8 cellular contexts compared by ENCODE assay signal in genomic region chr10:97334370-97335175, GRCh38. TPM values are rescaled to one million over a fixed set of nuclear protein-coding genes. Genes with fewer than 3 reads are reported as not detected.
DNase-seq lines count a peak whose midpoint lies in the region; ATAC-seq and TF ChIP-seq lines count a peak whose summit lies in the region.

Gene FRAT2 (minus strand): TSS chr10:97334729. CDS start chr10:97334572, 157 bp downstream.

- peak within 1 kb of the TSS; percentile 99 for H4K91ac ChIP-seq in IMR-90 (ENCODE audit: insufficient read depth, low read depth, low read length)

- H3K36me3 Mint-ChIP-seq in activated T-helper 17 cell treated with anti-CD3 and anti-CD28 coated beads, Interleukin-2, amount 50 U/mL, for 72 hours (ENCODE audit: low read depth): peaks cover 16% of the 10 kb centered on the region
- peaks cover 0 to 23% (median 7%) of the 10 kb centered on the region in 3 donors for H3K36me3 Mint-ChIP-seq in naive thymus-derived CD8-positive, alpha-beta T cell
- H3K36me3 Mint-ChIP-seq in stimulated activated memory B cell treated with anti-CD40 and anti-IgM and Interleukin-4, amounts not matched to agents 10 μg/mL and 1 μg/mL and 100 μg/mL, for 72 hours: peaks cover 5% of the 10 kb centered on the region

- H2BK120ac ChIP-seq in IMR-90 (ENCODE audit: low read depth, low read length): peak within 1 kb of the TSS; percentile 100

- H2AFZ ChIP-seq in IMR-90 (replicated peaks; ENCODE audit: low read length, poor library complexity) (peak within 1 kb of the TSS; percentile 99), fibroblast of lung (ENCODE audit: low read length) (peak within 1 kb of the TSS; percentile 76)

- H3K14ac ChIP-seq in IMR-90 (replicated peaks; ENCODE audit: low read depth, low read length): peak within 1 kb of the TSS; percentile 93

- peaks cover 19% of the 10 kb centered on the region for H3K27me3 ChIP-seq in IMR-90 (ENCODE audit: control insufficient read depth, insufficient read depth, low read length)
- peaks cover 15% of the 10 kb centered on the region for H3K27me3 ChIP-seq in fibroblast of lung (ENCODE audit: control insufficient read depth, insufficient read depth, low read length)

- no peak for TF ChIP-seq CTCF in IMR-90 (conservative IDR thresholded peaks at IDR 0.05; ENCODE audit: low read depth, low read length)
- TF ChIP-seq CTCF in fibroblast of lung (conservative IDR thresholded peaks at IDR 0.05 in 1 of 2, IDR thresholded peaks at IDR 0.05 in 1 of 2; ENCODE audit: low read depth in 1 of 2, low read length in 2 of 2): no peak

- peak within 1 kb of the TSS; percentile 99; the same call in 1 of the 3 replicates for H2BK15ac ChIP-seq in IMR-90 (ENCODE audit: low read depth, low read length)

- peak; percentile 96 for DNase-seq in DMS53 (lab: John Stamatoyannopoulos, UW)
- peak; percentile 91 for DNase-seq in IMR-90
- peak; percentile 87 for DNase-seq in RPMI7951 (ENCODE audit: low read depth)
- DNase-seq in fibroblast of lung (ENCODE audit: low read depth in 2 of 2): peak; percentile 90 to 94
- DNase-seq in naive thymus-derived CD8-positive, alpha-beta T cell: peak; percentile 79 to 98 (median 86)

- H4K20me1 ChIP-seq in IMR-90 (ENCODE audit: insufficient read depth, low read length): no peaks in the 10 kb centered on the region
- H4K20me1 ChIP-seq in fibroblast of lung (ENCODE audit: control insufficient read depth, extremely low read depth, insufficient read depth, low read length): no peaks in the 10 kb centered on the region

- H3K36me3 ChIP-seq in IMR-90 (ENCODE audit: control insufficient read depth, insufficient read depth, low read length) (no peaks in the 10 kb centered on the region), fibroblast of lung (ENCODE audit: control insufficient read depth, insufficient read depth, low read length) (no peaks in the 10 kb centered on the region)

- peaks cover 15 to 35% of the 10 kb centered on the region in 2 experiments for H3K79me1 ChIP-seq in IMR-90 (ENCODE audit: low read depth in 1 of 2, low read length in 2 of 2)

- H3K4me1 ChIP-seq in IMR-90 (ENCODE audit: control insufficient read depth, insufficient read depth, low read length) (peaks cover 11% of the 10 kb centered on the region), fibroblast of lung (ENCODE audit: control insufficient read depth, extremely low read depth, insufficient read depth, low read length) (peaks cover 2% of the 10 kb centered on the region)

- ATAC-seq in GM21529 (IDR thresholded peaks at IDR 0.05; ENCODE audit: unreplicated experiment) (peak; percentile 83), IMR-90 (ENCODE audit: low read depth) (peak; percentile 90)
- peak; percentile 85 for ATAC-seq in activated T-helper 17 cell treated with anti-CD3 and anti-CD28 coated beads, Interleukin-2, amount 50 U/mL, for 72 hours (replicated peaks)
- peak; percentile 83 to 86 for ATAC-seq in naive thymus-derived CD8-positive, alpha-beta T cell
- ATAC-seq in stimulated activated memory B cell treated with anti-CD40 and anti-IgM and Interleukin-4, amounts not matched to agents 10 μg/mL and 1 μg/mL and 100 μg/mL, for 72 hours: peak; percentile 94

- peak within 1 kb of the TSS; percentile 76 for H2AK9ac ChIP-seq in IMR-90 (replicated peaks; ENCODE audit: low read depth, low read length, poor library complexity)

- H3K9ac ChIP-seq in IMR-90 (ENCODE audit: low read depth, low read length): peak within 1 kb of the TSS; percentile 98
- H3K9ac ChIP-seq in fibroblast of lung (ENCODE audit: insufficient read depth, low read length): peak within 1 kb of the TSS; percentile 100

- H3K27ac ChIP-seq in IMR-90 (ENCODE audit: insufficient read depth, low read length) (peak within 1 kb of the TSS; percentile 99), fibroblast of lung (ENCODE audit: insufficient read depth, low read length) (peak within 1 kb of the TSS; percentile 98)

- H3K9me1 ChIP-seq in IMR-90 (ENCODE audit: insufficient read depth, low read length): no peaks in the 10 kb centered on the region; the same call in 1 of the 2 replicates

- H3K27me3 Mint-ChIP-seq in activated T-helper 17 cell treated with anti-CD3 and anti-CD28 coated beads, Interleukin-2, amount 50 U/mL, for 72 hours: no peaks in the 10 kb centered on the region
- H3K27me3 Mint-ChIP-seq in naive thymus-derived CD8-positive, alpha-beta T cell: no peaks in the 10 kb centered on the region
- H3K27me3 Mint-ChIP-seq in stimulated activated memory B cell treated with anti-CD40 and anti-IgM and Interleukin-4, amounts not matched to agents 10 μg/mL and 1 μg/mL and 100 μg/mL, for 72 hours: no peaks in the 10 kb centered on the region

- POLR2A ChIA-PET in IMR-90 (lab: Charles Lee; ENCODE audit: unreplicated experiment): no interaction called here
- POLR2A ChIA-PET in naive thymus-derived CD8-positive, alpha-beta T cell (lab: Charles Lee): interaction anchor here (0.6 to 7.6 kb wide), 6 partner anchors 8 to 832 kb away, joined by 3 to 179 read pairs (median 6); partner anchors contain the start of gene FRAT1

- no peak for TF ChIP-seq RAD21 in IMR-90 (IDR thresholded peaks at IDR 0.05; ENCODE audit: low read length)

- peak within 1 kb of the TSS; percentile 99 for H3K4me3 Mint-ChIP-seq in activated T-helper 17 cell treated with anti-CD3 and anti-CD28 coated beads, Interleukin-2, amount 50 U/mL, for 72 hours
- H3K4me3 Mint-ChIP-seq in naive thymus-derived CD8-positive, alpha-beta T cell: peak within 1 kb of the TSS; percentile 87 to 98 (median 92)
- peak within 1 kb of the TSS; percentile 86 for H3K4me3 Mint-ChIP-seq in stimulated activated memory B cell treated with anti-CD40 and anti-IgM and Interleukin-4, amounts not matched to agents 10 μg/mL and 1 μg/mL and 100 μg/mL, for 72 hours

- H2BK5ac ChIP-seq in IMR-90 (ENCODE audit: low read depth, low read length, poor library complexity, severe bottlenecking): peak within 1 kb of the TSS; percentile 100

- no peaks in the 10 kb centered on the region for H3K9me3 ChIP-seq in IMR-90 (ENCODE audit: control insufficient read depth, insufficient read depth, low read length)
- H3K9me3 ChIP-seq in fibroblast of lung (ENCODE audit: control insufficient read depth, insufficient read depth, low read depth, low read length): no peaks in the 10 kb centered on the region

- in situ Hi-C loops in IMR-90 (cut with MboI; ENCODE audit: low sequenced_read_pairs): no loop called here

- peak within 1 kb of the TSS; percentile 97 for H2BK20ac ChIP-seq in IMR-90 (ENCODE audit: low read depth, low read length)

- H3K27ac Mint-ChIP-seq in activated T-helper 17 cell treated with anti-CD3 and anti-CD28 coated beads, Interleukin-2, amount 50 U/mL, for 72 hours: peak within 1 kb of the TSS; percentile 94
- H3K27ac Mint-ChIP-seq in naive thymus-derived CD8-positive, alpha-beta T cell: peak within 1 kb of the TSS; percentile 87 to 97 (median 96)
- peak within 1 kb of the TSS; percentile 85 for H3K27ac Mint-ChIP-seq in stimulated activated memory B cell treated with anti-CD40 and anti-IgM and Interleukin-4, amounts not matched to agents 10 μg/mL and 1 μg/mL and 100 μg/mL, for 72 hours

- no peak within 1 kb of the TSS for H2AK5ac ChIP-seq in IMR-90 (ENCODE audit: low read depth, low read length)

- dilution Hi-C loops in IMR-90 (cut with HindIII; ENCODE audit: low sequenced_read_pairs, unreplicated experiment): no loop called here

- H4K5ac ChIP-seq in IMR-90 (ENCODE audit: low read depth, low read length): peak within 1 kb of the TSS; percentile 89

- peak within 1 kb of the TSS; percentile 98 for H3K4ac ChIP-seq in IMR-90 (ENCODE audit: low read depth, low read length)

- intact Hi-C loops in IMR-90 (cut with micrococcal nuclease): no loop called here

- peak within 1 kb of the TSS; percentile 94 for H3K4me2 ChIP-seq in IMR-90 (ENCODE audit: low read depth, low read length)
- peak within 1 kb of the TSS; percentile 84 for H3K4me2 ChIP-seq in fibroblast of lung (ENCODE audit: extremely low read depth, insufficient read depth, low read length)

- peak; percentile 73 for TF ChIP-seq POLR2A in IMR-90 (IDR thresholded peaks at IDR 0.05; ENCODE audit: low read depth, low read length)

- H3K9me3 Mint-ChIP-seq in activated T-helper 17 cell treated with anti-CD3 and anti-CD28 coated beads, Interleukin-2, amount 50 U/mL, for 72 hours: no peaks in the 10 kb centered on the region
- H3K9me3 Mint-ChIP-seq in naive thymus-derived CD8-positive, alpha-beta T cell: no peaks in the 10 kb centered on the region
- no peaks in the 10 kb centered on the region for H3K9me3 Mint-ChIP-seq in stimulated activated memory B cell treated with anti-CD40 and anti-IgM and Interleukin-4, amounts not matched to agents 10 μg/mL and 1 μg/mL and 100 μg/mL, for 72 hours

- peaks cover 4% of the 10 kb centered on the region for H3K79me2 ChIP-seq in fibroblast of lung (ENCODE audit: control insufficient read depth, insufficient read depth, low read length)

- H4K8ac ChIP-seq in IMR-90 (ENCODE audit: low read depth in 2 of 2, low read length in 2 of 2): peak within 1 kb of the TSS; percentile 32 to 98; a peak in 3 of 4 replicates

- WGBS in IMR-90 (ENCODE audit: extremely low coverage in 2 of 2, insufficient read length in 1 of 2), 2 experiments: 0% methylated on average over 17 of the region's 103 CpGs; no CpG with 5 or more reads in 1 of the 2 experiments

- peaks cover 27% of the 10 kb centered on the region for H3K4me1 Mint-ChIP-seq in activated T-helper 17 cell treated with anti-CD3 and anti-CD28 coated beads, Interleukin-2, amount 50 U/mL, for 72 hours
- peaks cover 26 to 48% (median 40%) of the 10 kb centered on the region in 4 donors for H3K4me1 Mint-ChIP-seq in naive thymus-derived CD8-positive, alpha-beta T cell
- peaks cover 44% of the 10 kb centered on the region for H3K4me1 Mint-ChIP-seq in stimulated activated memory B cell treated with anti-CD40 and anti-IgM and Interleukin-4, amounts not matched to agents 10 μg/mL and 1 μg/mL and 100 μg/mL, for 72 hours

- no TSS peak for BruUV-seq in IMR-90 (replicated peaks; lab: Mats Ljungman, UMichigan)

- H3K56ac ChIP-seq in IMR-90 (ENCODE audit: extremely low read depth, insufficient read depth, low read length): peak within 1 kb of the TSS; percentile 81; the same call in 1 of the 2 replicates

- CTCF ChIA-PET in IMR-90 (lab: Yijun Ruan, JAX): interaction anchor here (2.2 to 3.5 kb wide), 2 partner anchors 15 to 56 kb away, joined by 8 to 23 read pairs; partner anchors contain the start of gene FRAT1

- H3K4me3 ChIP-seq in IMR-90 (ENCODE audit: insufficient read depth, low read depth, low read length): peak within 1 kb of the TSS; percentile 72
- H3K4me3 ChIP-seq in fibroblast of lung (replicated peaks in 1 of 4; ENCODE audit: control extremely low read depth in 1 of 4, insufficient read depth in 1 of 4, low read depth in 3 of 4, low read length in 4 of 4): peak within 1 kb of the TSS; percentile 65 to 76 (median 68)

- H3K23ac ChIP-seq in IMR-90 (ENCODE audit: low read depth, low read length): peak within 1 kb of the TSS; percentile 90

- peak within 1 kb of the TSS; percentile 91; the same call in 1 of the 2 replicates for H3K18ac ChIP-seq in IMR-90 (ENCODE audit: low read depth, low read length)

RNA-seq across cellular contexts. Expression of gene FRAT2, which starts in this region (rescaled TPM):
- total RNA-seq in IMR-90 (2012; rRNA removed) (2.5 and 2.8 TPM in 2 replicates), fibroblast of lung (5.3 and 6.7 TPM in 2 replicates)
- polyA plus RNA-seq in IMR-90 (2012; rRNA removed) (1.8 and 2.0 TPM in 2 replicates), fibroblast of lung (2.0 and 2.2 TPM in 2 replicates)
- 1.6 TPM in 2 replicates for polyA plus RNA-seq in IMR-90 (2012; cell fraction: cytosol; rRNA removed)
- polyA plus RNA-seq in IMR-90 (2012; cell fraction: nucleus; rRNA removed; ENCODE audit: low replicate concordance): 1.3 and 1.4 TPM in 2 replicates
- total RNA-seq in RPMI7951 (2014; rRNA removed; shearing (Covaris generic)): 3.1 and 4.8 TPM in 2 replicates
- 1 to 10 TPM; 4.7 to 9.7 TPM for total RNA-seq in activated T-helper 17 cell treated with anti-CD3 and anti-CD28 coated beads, Interleukin-2, amount 50 U/mL, for 72 hours
- polyA plus RNA-seq in fibroblast of lung (2012): 2.0 and 2.3 TPM in 2 replicates
- polyA minus RNA-seq in fibroblast of lung (ENCODE audit: low replicate concordance): 0.94 and 1.1 TPM in 2 replicates
- total RNA-seq in naive thymus-derived CD8-positive, alpha-beta T cell: 10 to 100 TPM; 29.0 to 30.6 TPM
- 10 to 100 TPM in 2 of 3 donors, 1 to 10 TPM in 1; 9.3 to 27.4 (median 23.6) TPM for polyA plus RNA-seq in naive thymus-derived CD8-positive, alpha-beta T cell

Comparison
In these comparisons a context has a peak if more than half of its experiments do, and no peak if none do; other contexts are left out.
1. Peak in every context shown above with its lines: DNase-seq, ATAC-seq, H3K4me3 ChIP-seq and H3K27ac ChIP-seq.